Comparison of ENCODE assay signal across 2 cellular contexts in the genomic region with DNA sequence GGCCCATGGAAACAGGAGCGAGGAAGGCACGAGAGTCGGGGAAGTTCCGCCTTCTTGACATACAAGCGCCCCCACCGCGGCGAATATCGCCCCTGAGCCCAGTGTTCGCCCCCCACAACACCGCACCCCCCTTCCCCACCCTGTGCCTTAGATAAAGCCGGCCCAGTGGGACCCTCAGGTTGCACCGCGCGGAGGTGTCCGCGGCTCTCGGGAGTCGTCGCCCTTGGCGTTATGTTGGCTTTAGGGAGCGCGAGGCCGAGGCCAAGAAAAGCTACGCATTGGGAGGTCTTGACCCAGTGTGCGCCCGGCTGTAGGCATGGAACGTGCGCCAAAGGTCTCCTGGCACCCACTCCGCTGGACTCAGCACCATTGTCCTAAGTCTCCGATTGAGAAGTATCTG.
TF ChIP-seq lines count a peak whose summit lies in the region.

No MANE protein-coding gene starts in this region.

TF ChIP-seq in liver, 16 proteins besides CTCF, POLR2A, EP300 and RAD21:
- TF ChIP-seq JUND (IDR thresholded peaks at IDR 0.05) (no peak), MAX (IDR thresholded peaks at IDR 0.05) (no peak), FOXA1 (IDR thresholded peaks at IDR 0.05) (no peak), EGR1 (IDR thresholded peaks at IDR 0.05; ENCODE audit: low read depth in 2 of 2) (no peak), ZBTB33 (IDR thresholded peaks at IDR 0.05) (no peak)
TF ChIP-seq in liver: peak in this region for 0.

TF ChIP-seq in HepG2, 621 proteins besides CTCF, POLR2A, EP300 and RAD21:
- TF ChIP-seq ZNF589 (CRISPR knock-in tag; conservative IDR thresholded peaks at IDR 0.05) = no peak
